17 cellular contexts compared by ENCODE assay signal in the genomic region with DNA sequence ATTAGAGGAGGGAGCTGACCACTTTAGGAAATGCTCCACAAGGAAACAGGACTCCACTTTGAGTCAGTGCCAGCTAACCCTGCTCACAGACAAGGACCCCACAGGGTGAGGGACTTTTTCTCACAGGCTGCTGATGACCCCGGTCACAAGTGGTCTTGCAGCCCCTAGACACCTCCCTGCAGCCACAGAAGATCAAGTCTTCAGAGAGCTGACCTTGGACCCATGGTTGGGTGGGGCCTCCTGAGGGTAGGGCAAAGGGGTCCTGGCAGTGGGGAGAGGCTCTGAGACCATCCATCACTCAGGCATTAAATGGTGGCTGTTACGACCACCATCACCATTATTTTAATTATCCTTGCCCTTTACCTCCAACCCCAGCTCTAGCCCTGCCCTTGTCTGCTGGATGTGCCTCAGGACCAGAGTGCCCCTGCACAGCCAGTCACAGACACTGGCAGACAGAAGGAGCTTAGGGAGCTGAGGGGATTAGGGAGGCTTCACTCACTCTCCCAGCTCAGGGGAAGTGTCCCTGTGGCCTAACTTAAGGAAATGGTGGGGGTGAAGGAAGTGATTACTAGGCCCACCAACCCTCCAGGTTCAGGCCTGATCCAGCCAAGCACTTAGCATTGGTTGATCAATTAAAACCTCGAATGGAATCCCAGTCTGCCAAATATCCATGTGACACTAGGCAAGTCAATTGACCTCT. TPM values are rescaled to one million over a fixed set of nuclear protein-coding genes. Genes with fewer than 3 reads are reported as not detected.
DNase-seq lines count a peak whose midpoint lies in the region; ATAC-seq and TF ChIP-seq lines count a peak whose summit lies in the region.
"Had no signal": no experiment of that assay in that cellular context is flagged by ENCODE, and none has a peak within 500 bp of the region (broad histone marks: within the 10 kb centered on the region; RNA-seq: fewer than 3 reads in every experiment).

No MANE protein-coding gene starts in this region.

- H3K4me1 ChIP-seq in Peyer's patch: peaks cover 0 to 11% (median 5%) of the 10 kb centered on the region in 4 donors
- H3K4me1 ChIP-seq in osteoblast (ENCODE audit: insufficient read depth, low read length): no peaks in the 10 kb centered on the region
- H3K4me1 ChIP-seq: pancreas had no signal

- peak overlapping the region; percentile 80 to 83 for H3K4me3 Mint-ChIP-seq in effector memory CD8-positive, alpha-beta T cell

- no peak for ATAC-seq in effector memory CD8-positive, alpha-beta T cell (replicated peaks)
- ATAC-seq in GM21515 (IDR thresholded peaks at IDR 0.05; ENCODE audit: unreplicated experiment): no peak

- peak overlapping the region; percentile 46 to 73 for H3K27ac Mint-ChIP-seq in effector memory CD8-positive, alpha-beta T cell
- H3K27ac Mint-ChIP-seq: activated CD4-positive, alpha-beta T cell treated with anti-CD3 and anti-CD28 coated beads, Interleukin-2, amount 10 ng/mL, durations not matched to agents 7 days and 5 days had no signal

- H3K27ac ChIP-seq in Peyer's patch (no peak overlapping the region), osteoblast (ENCODE audit: low read depth, low read length) (no peak overlapping the region)
- H3K27ac ChIP-seq: pancreas, testis had no signal

- DNase-seq in activated CD8-positive, alpha-beta memory T cell treated with anti-CD3 and anti-CD28 coated beads for 24 hours: peak; percentile 59
- DNase-seq in activated CD8-positive, alpha-beta memory T cell treated with anti-CD3 and anti-CD28 coated beads, Interleukin-2, amount 50 U/mL, for 4 hours: no peak
- DNase-seq in Peyer's patch (peak in 2 of 3 donors; percentile 24 to 34), osteoblast (ENCODE audit: insufficient read length, low spot score, missing footprints) (peak; percentile 77), epidermal melanocyte (ENCODE audit: insufficient read length, low spot score) (no peak), AML-193 (lab: John Stamatoyannopoulos, UW) (no peak)
- DNase-seq in effector memory CD8-positive, alpha-beta T cell: no peak
- DNase-seq: activated CD4-positive, alpha-beta T cell treated with anti-CD3 and anti-CD28 coated beads, Interleukin-2, amount 10 ng/mL, durations not matched to agents 7 days and 5 days; COR-L47; mesenchymal stem cell; NCI-H446 treated with DMSO at 0.1 percent for 48 hours; stimulated activated CD4-positive, alpha-beta T cell treated with anti-CD3 and anti-CD28 coated beads, Interleukin-12 subunit alpha, Interleukin-12 subunit beta, amount 100 ng/mL, for 4 hours; SW 1271; testis had no signal

- TF ChIP-seq CTCF in Peyer's patch (IDR thresholded peaks at IDR 0.05) (no peak), osteoblast (IDR thresholded peaks at IDR 0.05; ENCODE audit: extremely low read depth, low read depth, low read length) (no peak)

- no peak overlapping the region for H3K4me3 ChIP-seq in Peyer's patch
- no peak overlapping the region for H3K4me3 ChIP-seq in osteoblast (ENCODE audit: insufficient read depth, low read length)
- H3K4me3 ChIP-seq: pancreas had no signal

- no peaks in the 10 kb centered on the region for H3K9me3 Mint-ChIP-seq in effector memory CD8-positive, alpha-beta T cell
- H3K9me3 Mint-ChIP-seq: activated CD4-positive, alpha-beta T cell treated with anti-CD3 and anti-CD28 coated beads, Interleukin-2, amount 10 ng/mL, durations not matched to agents 7 days and 5 days had no signal

- H3K9me3 ChIP-seq in Peyer's patch (peaks cover 0 to 3% (median 0%) of the 10 kb centered on the region in 4 donors), osteoblast (ENCODE audit: low read depth, low read length) (no peaks in the 10 kb centered on the region)
- H3K9me3 ChIP-seq: pancreas, testis had no signal

- H3K36me3 ChIP-seq in Peyer's patch: no peaks in the 10 kb centered on the region
- H3K36me3 ChIP-seq in osteoblast (ENCODE audit: insufficient read depth, low read length): no peaks in the 10 kb centered on the region
- H3K36me3 ChIP-seq: pancreas had no signal

- no peak for TF ChIP-seq POLR2A in Peyer's patch (IDR thresholded peaks at IDR 0.05)

- H3K79me2 ChIP-seq in osteoblast (ENCODE audit: insufficient read depth, low read length): no peaks in the 10 kb centered on the region

- H3K27me3 ChIP-seq in Peyer's patch: peaks cover 0 to 11% of the 10 kb centered on the region in 2 donors
- H3K27me3 ChIP-seq in osteoblast (ENCODE audit: insufficient read depth, low read length): peaks cover 33% of the 10 kb centered on the region
- H3K27me3 ChIP-seq: pancreas, testis had no signal

- H2AFZ ChIP-seq in osteoblast (ENCODE audit: low read length): no peak overlapping the region

- H3K27me3 Mint-ChIP-seq in effector memory CD8-positive, alpha-beta T cell: peaks cover 12 to 17% of the 10 kb centered on the region in 2 donors

- peaks cover 4% of the 10 kb centered on the region for H3K36me3 Mint-ChIP-seq in effector memory CD8-positive, alpha-beta T cell (ENCODE audit: insufficient read depth)

- H3K4me2 ChIP-seq in osteoblast (ENCODE audit: insufficient read depth, low read length): no peak overlapping the region

- peaks cover 22 to 37% of the 10 kb centered on the region in 2 donors for H3K4me1 Mint-ChIP-seq in effector memory CD8-positive, alpha-beta T cell (ENCODE audit: low read depth in 2 of 2)

- H4K20me1 ChIP-seq in osteoblast (ENCODE audit: insufficient read depth, low read length): peaks cover 7% of the 10 kb centered on the region

RNA-seq across cellular contexts. Expression of a gene that starts 1.6 kb away (rescaled TPM):
- total RNA-seq in Peyer's patch: 10 to 100 TPM in 1 of 4 donors, 1 to 10 TPM in 2, not detected in 1; 1.1 to 12.4 (median 7.4) TPM
- total RNA-seq in osteoblast: not detected in 2 replicates
- total RNA-seq: A673 had no signal

RNA-seq across cellular contexts. Expression of a gene that starts 50.6 kb away (rescaled TPM):
- total RNA-seq in Peyer's patch (not detected), osteoblast (not detected in 2 replicates)
- total RNA-seq: A673, pancreas had no signal

Comparison
In these comparisons a context has a peak if more than half of its experiments do, and no peak if none do; other contexts are left out.
1. DNase-seq: peak in activated CD8-positive, alpha-beta memory T cell treated with anti-CD3 and anti-CD28 coated beads for 24 hours (single experiment), Peyer's patch (2 of 3) and osteoblast (single experiment); none in activated CD8-positive, alpha-beta memory T cell treated with anti-CD3 and anti-CD28 coated beads, Interleukin-2, amount 50 U/mL, for 4 hours (single experiment), effector memory CD8-positive, alpha-beta T cell (0 of 3), epidermal melanocyte (single experiment) and AML-193 (0 of 2).